In the genomic region with DNA sequence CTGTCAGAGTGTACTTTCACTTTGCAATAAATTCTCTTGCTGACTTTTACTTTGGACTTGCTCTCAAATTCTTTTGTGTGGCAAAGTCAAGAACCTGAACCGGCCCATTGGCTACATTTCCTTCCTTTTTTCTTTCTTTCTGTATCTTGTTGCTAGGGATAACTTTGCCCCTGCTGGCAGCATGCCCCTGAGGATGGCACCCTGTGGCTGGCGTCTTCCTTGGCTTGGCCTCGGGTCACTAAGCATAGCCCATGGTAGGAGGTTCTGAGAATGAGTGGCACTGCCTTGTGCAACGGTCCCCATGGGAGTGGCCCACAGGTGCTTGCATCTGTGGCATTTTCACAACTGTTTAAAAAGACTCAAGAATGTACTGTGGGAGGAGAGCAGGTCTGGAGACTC, we compare ENCODE assay signal across 2 cellular contexts.
TF ChIP-seq lines count a peak whose summit lies in the region.

No MANE protein-coding gene starts in this region.

TF ChIP-seq in GM12878, 131 proteins besides CTCF, POLR2A, EP300 and RAD21:
- no peak for TF ChIP-seq FOXK2 (IDR thresholded peaks at IDR 0.05)
- no peak for TF ChIP-seq PAX5 (IDR thresholded peaks at IDR 0.05; ENCODE audit: borderline replicate concordance, low read depth, low read length)
- TF ChIP-seq RFX5 (IDR thresholded peaks at IDR 0.05; ENCODE audit: low read depth, low read length) = no peak
- TF ChIP-seq, protein P1, sequence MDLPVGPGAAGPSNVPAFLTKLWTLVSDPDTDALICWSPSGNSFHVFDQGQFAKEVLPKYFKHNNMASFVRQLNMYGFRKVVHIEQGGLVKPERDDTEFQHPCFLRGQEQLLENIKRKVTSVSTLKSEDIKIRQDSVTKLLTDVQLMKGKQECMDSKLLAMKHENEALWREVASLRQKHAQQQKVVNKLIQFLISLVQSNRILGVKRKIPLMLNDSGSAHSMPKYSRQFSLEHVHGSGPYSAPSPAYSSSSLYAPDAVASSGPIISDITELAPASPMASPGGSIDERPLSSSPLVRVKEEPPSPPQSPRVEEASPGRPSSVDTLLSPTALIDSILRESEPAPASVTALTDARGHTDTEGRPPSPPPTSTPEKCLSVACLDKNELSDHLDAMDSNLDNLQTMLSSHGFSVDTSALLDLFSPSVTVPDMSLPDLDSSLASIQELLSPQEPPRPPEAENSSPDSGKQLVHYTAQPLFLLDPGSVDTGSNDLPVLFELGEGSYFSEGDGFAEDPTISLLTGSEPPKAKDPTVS (IDR thresholded peaks at IDR 0.05; ENCODE audit: low read depth, low read length) = no peak
- TF ChIP-seq, protein P2, sequence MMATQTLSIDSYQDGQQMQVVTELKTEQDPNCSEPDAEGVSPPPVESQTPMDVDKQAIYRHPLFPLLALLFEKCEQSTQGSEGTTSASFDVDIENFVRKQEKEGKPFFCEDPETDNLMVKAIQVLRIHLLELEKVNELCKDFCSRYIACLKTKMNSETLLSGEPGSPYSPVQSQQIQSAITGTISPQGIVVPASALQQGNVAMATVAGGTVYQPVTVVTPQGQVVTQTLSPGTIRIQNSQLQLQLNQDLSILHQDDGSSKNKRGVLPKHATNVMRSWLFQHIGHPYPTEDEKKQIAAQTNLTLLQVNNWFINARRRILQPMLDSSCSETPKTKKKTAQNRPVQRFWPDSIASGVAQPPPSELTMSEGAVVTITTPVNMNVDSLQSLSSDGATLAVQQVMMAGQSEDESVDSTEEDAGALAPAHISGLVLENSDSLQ (IDR thresholded peaks at IDR 0.05) = peak; percentile 65
- TF ChIP-seq SIX5 (IDR thresholded peaks at IDR 0.05; ENCODE audit: low read depth, low read length, severe bottlenecking) = no peak
- no peak for TF ChIP-seq RAD51 (IDR thresholded peaks at IDR 0.05)
- TF ChIP-seq ZZZ3 (IDR thresholded peaks at IDR 0.05; ENCODE audit: control insufficient read depth, insufficient read length, low read depth) = no peak

TF ChIP-seq in HEK293T, 16 proteins besides CTCF, POLR2A, EP300 and RAD21:
- no peak for TF ChIP-seq FOXM1 (IDR thresholded peaks at IDR 0.05; ENCODE audit: borderline replicate concordance)
- TF ChIP-seq, protein P2 (IDR thresholded peaks at IDR 0.05) = no peak
- TF ChIP-seq BHLHE40 (IDR thresholded peaks at IDR 0.05; ENCODE audit: borderline replicate concordance) = no peak
- no peak for TF ChIP-seq ZNF384 (IDR thresholded peaks at IDR 0.05)
- TF ChIP-seq CTBP1 (IDR thresholded peaks at IDR 0.05; ENCODE audit: borderline replicate concordance) = no peak
- TF ChIP-seq SUZ12 (IDR thresholded peaks at IDR 0.05) = no peak
- no peak for TF ChIP-seq SP1 (IDR thresholded peaks at IDR 0.05)
- TF ChIP-seq ARNT (IDR thresholded peaks at IDR 0.05) = no peak
